29 cellular contexts compared by ENCODE assay signal in the genomic region with DNA sequence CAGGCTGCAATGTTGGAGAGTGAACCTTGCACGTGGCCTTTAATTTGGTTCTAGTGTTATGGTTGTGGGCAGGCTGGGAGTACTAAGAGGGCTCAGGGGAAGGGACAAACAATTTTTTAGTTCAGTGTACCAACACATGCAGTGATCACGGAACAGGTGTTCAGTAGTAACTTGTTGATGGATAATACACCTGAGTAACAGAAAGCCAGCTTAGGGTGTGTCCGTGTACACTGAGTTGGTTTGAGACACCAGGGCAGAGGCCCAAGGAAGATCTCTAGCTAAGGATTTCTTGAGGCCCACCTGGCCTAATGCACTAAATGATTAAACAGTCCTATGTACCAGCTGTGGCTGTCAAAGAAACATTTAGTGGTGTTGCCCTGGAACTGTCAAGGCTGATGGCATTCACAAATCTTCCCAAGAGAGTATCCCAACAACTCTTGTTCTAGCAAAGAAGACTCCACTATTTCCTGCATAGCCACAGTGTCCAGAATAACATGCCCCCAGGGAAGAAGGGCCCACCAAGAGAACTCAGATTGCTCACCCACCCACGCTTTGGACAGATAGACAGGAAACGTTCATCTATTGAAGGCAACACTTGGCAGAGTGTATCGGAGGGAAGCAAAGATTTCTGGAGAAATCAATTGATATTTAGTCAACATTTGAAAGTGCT. TPM values are rescaled to one million over a fixed set of nuclear protein-coding genes. Genes with fewer than 3 reads are reported as not detected.
DNase-seq lines count a peak whose midpoint lies in the region; ATAC-seq, FAIRE-seq and TF ChIP-seq lines count a peak whose summit lies in the region.
"Had no signal": no experiment of that assay in that cellular context is flagged by ENCODE, and none has a peak within 500 bp of the region (broad histone marks: within the 10 kb centered on the region; RNA-seq: fewer than 3 reads in every experiment).

No MANE protein-coding gene starts in this region.

- no peak overlapping the region for H3K27ac ChIP-seq in HEK293 (ENCODE audit: extremely low read depth, low read depth, low read length)
- H3K27ac ChIP-seq: A549, C4-2B, KMS-11 had no signal

- intact Hi-C loops in mucosa of descending colon (cut with DNase I, micrococcal nuclease) = no loop called here

- DNase-seq in COLO829 (ENCODE audit: low spot score) (peak; percentile 89), bronchial epithelial cell (ENCODE audit: low read depth) (peak; percentile 7), mucosa of descending colon (no peak), SHP77 (lab: John Stamatoyannopoulos, UW) (no peak), mesothelial cell of epicardium (ENCODE audit: low spot score in 2 of 2, unreplicated experiment in 2 of 2) (no peak)
- DNase-seq: CD8-positive, alpha-beta T cell; DMS 273 treated with DMSO at 0.1 percent for 48 hours; DMS79; H7; IMR-90; NCI-H1105; NCI-H1436 treated with DMSO at 0.1 percent for 48 hours; NCI-H1930; NCI-H2107; NCI-H446; NCI-H524 treated with DMSO at 0.1 percent for 48 hours; NCI-H82; NK-92 treated with Interleukin-12 subunit alpha and Interleukin-12 subunit beta, amount 100 ng/mL, for 24 hours; PC-3; Right ventricle myocardium superior; RPMI8226; T-cell had no signal

- FAIRE-seq in bronchial epithelial cell (lab: Jason Lieb, UNC) = no peak
- FAIRE-seq: A549, GM12892 had no signal

- POLR2A ChIA-PET in HEK293 (lab: Yijun Ruan, JAX) = interaction anchor here (0.6 kb wide), 1 partner anchor 76 kb away, joined by 3 read pairs; no protein-coding TSS in a partner anchor

- H3K9me3 ChIP-seq in HEK293 (ENCODE audit: control insufficient read depth, insufficient read depth, low read depth, low read length) (no peaks in the 10 kb centered on the region), mucosa of descending colon (peaks cover 2% of the 10 kb centered on the region)
- H3K9me3 ChIP-seq: A549 had no signal

- H3K4me3 Mint-ChIP-seq in mesothelial cell of epicardium = no peak overlapping the region
- H3K4me3 Mint-ChIP-seq: CD8-positive, alpha-beta T cell; HFFc6; T-cell had no signal

- H3K4me1 ChIP-seq in HEK293 (ENCODE audit: control insufficient read depth, insufficient read depth, low read length) (no peaks in the 10 kb centered on the region), mucosa of descending colon (ENCODE audit: low read depth) (peaks cover 8% of the 10 kb centered on the region)
- H3K4me1 ChIP-seq: A549 had no signal

- no peaks in the 10 kb centered on the region for H3K4me1 Mint-ChIP-seq in mesothelial cell of epicardium

- H3K4me3 ChIP-seq in HEK293 (ENCODE audit: low read depth, low read length) = no peak overlapping the region
- H3K4me3 ChIP-seq in bronchial epithelial cell (ENCODE audit: low read depth, low read length) = no peak overlapping the region
- H3K4me3 ChIP-seq in mucosa of descending colon = no peak overlapping the region
- H3K4me3 ChIP-seq: A549 had no signal

- H3K36me3 ChIP-seq in HEK293 (ENCODE audit: control insufficient read depth in 2 of 2, insufficient read depth in 1 of 2, low read length in 2 of 2) = no peaks in the 10 kb centered on the region
- no peaks in the 10 kb centered on the region for H3K36me3 ChIP-seq in bronchial epithelial cell (ENCODE audit: control insufficient read depth, insufficient read depth, low read length)
- no peaks in the 10 kb centered on the region for H3K36me3 ChIP-seq in mucosa of descending colon (ENCODE audit: low read depth)

- H3K27me3 ChIP-seq in bronchial epithelial cell (ENCODE audit: control insufficient read depth, insufficient read depth, low read length) = peaks cover 2% of the 10 kb centered on the region

- no peak for TF ChIP-seq CTCF in HEK293 (tag by site-specific recombination; IDR thresholded peaks at IDR 0.05)
- no peak for TF ChIP-seq CTCF in bronchial epithelial cell (IDR thresholded peaks at IDR 0.05; ENCODE audit: insufficient read depth, low read length, severe bottlenecking)
- TF ChIP-seq CTCF in mucosa of descending colon (IDR thresholded peaks at IDR 0.05) = no peak
- TF ChIP-seq CTCF in mesothelial cell of epicardium (IDR thresholded peaks at IDR 0.05; ENCODE audit: unreplicated experiment) = no peak

- peaks cover 22% of the 10 kb centered on the region for H3K27me3 Mint-ChIP-seq in mesothelial cell of epicardium (ENCODE audit: low read depth)
- H3K27me3 Mint-ChIP-seq: T-cell had no signal

- H3K27ac Mint-ChIP-seq in mesothelial cell of epicardium = no peak overlapping the region
- H3K27ac Mint-ChIP-seq: CD8-positive, alpha-beta T cell; HFFc6; T-cell had no signal

- H3K9me3 Mint-ChIP-seq in mesothelial cell of epicardium = no peaks in the 10 kb centered on the region
- H3K9me3 Mint-ChIP-seq: HFFc6 had no signal

- H3K36me3 Mint-ChIP-seq in mesothelial cell of epicardium = no peaks in the 10 kb centered on the region
- H3K36me3 Mint-ChIP-seq: CD8-positive, alpha-beta T cell; T-cell had no signal

- ATAC-seq in mucosa of descending colon = peak; percentile 76
- no peak for ATAC-seq in GM21723 (IDR thresholded peaks at IDR 0.05; ENCODE audit: unreplicated experiment)
- ATAC-seq: A549; CD8-positive, alpha-beta T cell; PC-3; T-cell had no signal

- CTCF ChIA-PET in HEK293 (lab: Yijun Ruan, JAX) = no interaction called here

TF ChIP-seq in HEK293, 187 proteins besides CTCF, POLR2A, EP300 and RAD21:
- TF ChIP-seq, protein P1, sequence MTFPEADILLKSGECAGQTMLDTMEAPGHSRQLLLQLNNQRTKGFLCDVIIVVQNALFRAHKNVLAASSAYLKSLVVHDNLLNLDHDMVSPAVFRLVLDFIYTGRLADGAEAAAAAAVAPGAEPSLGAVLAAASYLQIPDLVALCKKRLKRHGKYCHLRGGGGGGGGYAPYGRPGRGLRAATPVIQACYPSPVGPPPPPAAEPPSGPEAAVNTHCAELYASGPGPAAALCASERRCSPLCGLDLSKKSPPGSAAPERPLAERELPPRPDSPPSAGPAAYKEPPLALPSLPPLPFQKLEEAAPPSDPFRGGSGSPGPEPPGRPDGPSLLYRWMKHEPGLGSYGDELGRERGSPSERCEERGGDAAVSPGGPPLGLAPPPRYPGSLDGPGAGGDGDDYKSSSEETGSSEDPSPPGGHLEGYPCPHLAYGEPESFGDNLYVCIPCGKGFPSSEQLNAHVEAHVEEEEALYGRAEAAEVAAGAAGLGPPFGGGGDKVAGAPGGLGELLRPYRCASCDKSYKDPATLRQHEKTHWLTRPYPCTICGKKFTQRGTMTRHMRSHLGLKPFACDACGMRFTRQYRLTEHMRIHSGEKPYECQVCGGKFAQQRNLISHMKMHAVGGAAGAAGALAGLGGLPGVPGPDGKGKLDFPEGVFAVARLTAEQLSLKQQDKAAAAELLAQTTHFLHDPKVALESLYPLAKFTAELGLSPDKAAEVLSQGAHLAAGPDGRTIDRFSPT (tag by site-specific recombination; IDR thresholded peaks at IDR 0.05) = no peak
- TF ChIP-seq SCRT2 (tag by site-specific recombination; IDR thresholded peaks at IDR 0.05) = 0 out of 2 replicates have a peak, but pooled peaks have one; percentile 21

RNA-seq across cellular contexts. Expression of a gene that starts 60.0 kb away (rescaled TPM):
- total RNA-seq in bronchial epithelial cell (0.53 and 1.0 TPM in 2 replicates), mucosa of descending colon (1 to 10 TPM; 1.4 to 2.5 (median 2.2) TPM), mesothelial cell of epicardium (6.7 to 7.4 TPM (median 7.2 TPM) in 3 replicates)

Comparison
In these comparisons a context has a peak if more than half of its experiments do, and no peak if none do; other contexts are left out.
1. DNase-seq: peak in COLO829 (single experiment) and bronchial epithelial cell (single experiment); none in mucosa of descending colon (0 of 3), SHP77 (0 of 2) and mesothelial cell of epicardium (0 of 2).